13 cellular contexts compared by ENCODE assay signal in the genomic region with DNA sequence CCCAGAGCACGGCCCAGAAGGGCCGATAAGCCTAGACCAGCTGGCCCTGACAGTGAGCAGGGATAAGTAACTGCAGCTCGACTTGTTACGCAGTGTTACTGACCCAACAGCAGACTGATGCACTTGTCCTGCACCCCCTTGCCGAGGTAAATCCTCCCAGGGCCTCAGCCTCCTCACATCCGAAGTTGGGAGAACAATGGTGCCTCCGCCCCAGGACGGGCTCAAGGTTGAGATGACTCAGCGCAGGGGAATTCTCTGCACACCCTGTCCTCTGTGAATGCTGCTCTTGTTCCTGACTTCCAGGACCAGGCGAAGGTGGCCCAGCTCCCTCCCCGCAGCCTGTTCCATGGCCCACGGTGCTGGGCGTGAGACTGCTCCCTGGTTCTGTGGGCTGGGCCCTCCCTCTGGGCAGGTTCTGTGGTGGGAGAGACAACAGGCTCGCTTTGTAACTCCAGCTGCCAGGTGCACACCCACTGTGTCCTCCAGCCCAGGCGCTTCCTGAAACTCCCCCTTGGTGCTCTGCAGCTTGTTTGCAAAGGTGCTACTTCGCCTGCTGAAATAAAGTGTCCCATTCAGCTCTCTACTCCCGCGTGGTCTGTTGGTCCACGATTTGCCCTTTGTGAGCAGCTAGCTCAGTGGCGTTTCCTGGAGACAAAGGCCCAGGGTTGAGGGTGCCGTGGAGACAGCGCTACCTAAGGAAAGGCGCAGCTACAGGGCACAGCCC. TPM values are rescaled to one million over a fixed set of nuclear protein-coding genes. Genes with fewer than 3 reads are reported as not detected.
A peak's percentile ranks its signal among the peaks of the same experiment; 100 is the strongest.
DNase-seq lines count a peak whose midpoint lies in the region; ATAC-seq and TF ChIP-seq lines count a peak whose summit lies in the region.
"Had no signal": no experiment of that assay in that cellular context is flagged by ENCODE, and none has a peak within 500 bp of the region (broad histone marks: within the 10 kb centered on the region; RNA-seq: fewer than 3 reads in every experiment).

No MANE protein-coding gene starts in this region.

- peak overlapping the region; percentile 28; the same call in 1 of the 2 replicates for H2AFZ ChIP-seq in PC-3 (ENCODE audit: low read length)

- peak overlapping the region; percentile 79 for H3K9ac ChIP-seq in PC-3 (ENCODE audit: low read length)

- H3K9me2 ChIP-seq in PC-3 (replicated peaks; ENCODE audit: low read length) = no peaks in the 10 kb centered on the region

- 48 to 70% (median 54%) methylated on average over 14 to 23 of the region's 23 CpGs for WGBS in stomach, 5 donors
- WGBS in esophagus squamous epithelium, 2 donors = 53 to 74% methylated on average over 5 to 14 of the region's 23 CpGs

- H3K4me3 ChIP-seq in PC-3 (ENCODE audit: low read length) (peak overlapping the region; percentile 45; the same call in 1 of the 2 replicates), stomach (no peak overlapping the region), esophagus squamous epithelium (peak overlapping the region in 1 of 4 donors; percentile 10)

- H3K4me2 ChIP-seq in PC-3 (ENCODE audit: low read length) = peak overlapping the region; percentile 76

- no peaks in the 10 kb centered on the region for H3F3A ChIP-seq in PC-3 (ENCODE audit: low read length, unreplicated experiment)

- H3K9me3 ChIP-seq in PC-3 (ENCODE audit: low read length) (no peaks in the 10 kb centered on the region), stomach (peaks cover 3 to 6% (median 5%) of the 10 kb centered on the region in 4 donors), esophagus squamous epithelium (peaks cover 0 to 15% (median 5%) of the 10 kb centered on the region in 3 donors)

- POLR2A ChIA-PET in PC-3 (lab: Charles Lee; ENCODE audit: unreplicated experiment) = interaction anchor here (0.6 to 0.8 kb wide), 4 partner anchors 10 to 56 kb away, joined by 3 to 5 read pairs (median 4); no protein-coding TSS in a partner anchor

- BruUV-seq in PC-3 (replicated peaks; lab: Mats Ljungman, UMichigan) = TSS peak; percentile 61

- H3K4me1 ChIP-seq in PC-3 (ENCODE audit: insufficient read depth, low read length) (peaks cover 20% of the 10 kb centered on the region), foreskin keratinocyte (no peaks in the 10 kb centered on the region), stomach (peaks cover 6 to 15% (median 12%) of the 10 kb centered on the region in 4 donors), esophagus squamous epithelium (peaks cover 0 to 19% (median 9%) of the 10 kb centered on the region in 3 donors)

- intact Hi-C loops in PC-3 (cut with micrococcal nuclease) = loop anchor here (2.0 to 10.0 kb wide), 2 partner anchors 48 to 156 kb away; a partner anchor contains a TSS
- intact Hi-C loops in stomach (cut with DNase I; ENCODE audit: low total_unique reads) = loop anchor here (10.0 kb wide), 1 partner anchor 236 kb away; no protein-coding TSS in a partner anchor
- intact Hi-C loops in esophagus squamous epithelium (cut with DNase I) = loop anchor here (10.0 kb wide), 1 partner anchor 236 kb away; no protein-coding TSS in a partner anchor

- H4K20me1 ChIP-seq in PC-3 (ENCODE audit: low read length) = no peaks in the 10 kb centered on the region

- no peak for TF ChIP-seq EP300 in stomach (IDR thresholded peaks at IDR 0.05)

- ATAC-seq in PC-3 = peak; percentile 94
- ATAC-seq in foreskin keratinocyte = peak; percentile 82

- H3K27ac ChIP-seq in PC-3 (ENCODE audit: low read length) (peak overlapping the region; percentile 98), foreskin keratinocyte (peak overlapping the region; percentile 12), stomach (peak overlapping the region in 3 of 5 donors; percentile 60 to 70 (median 68)), esophagus squamous epithelium (peak overlapping the region in 1 of 4 donors; percentile 29)

- H3K27me3 ChIP-seq in PC-3 (ENCODE audit: low read length) (no peaks in the 10 kb centered on the region), foreskin keratinocyte (peaks cover 13% of the 10 kb centered on the region), stomach (peaks cover 0 to 52% (median 4%) of the 10 kb centered on the region in 3 donors), esophagus squamous epithelium (peaks cover 0 to 76% (median 5%) of the 10 kb centered on the region in 4 donors)

- H3K79me2 ChIP-seq in PC-3 (ENCODE audit: low read length) = no peaks in the 10 kb centered on the region

- TF ChIP-seq CTCF in PC-3 (conservative IDR thresholded peaks at IDR 0.05; ENCODE audit: low read depth, low read length) (no peak), foreskin keratinocyte (conservative IDR thresholded peaks at IDR 0.05) (no peak), stomach (IDR thresholded peaks at IDR 0.05) (no peak), esophagus squamous epithelium (IDR thresholded peaks at IDR 0.05) (no peak)

- H3K36me3 ChIP-seq in PC-3 (ENCODE audit: low read depth, low read length) (no peaks in the 10 kb centered on the region), stomach (no peaks in the 10 kb centered on the region), esophagus squamous epithelium (no peaks in the 10 kb centered on the region)

- DNase-seq in NCI-H2081 (lab: John Stamatoyannopoulos, UW) (peak; percentile 65 to 86), NCI-H2081 treated with DMSO at 0.1 percent for 48 hours (lab: John Stamatoyannopoulos, UW) (no peak), PC-3 (peak; percentile 95), foreskin keratinocyte (peak; percentile 76), stomach (peak; percentile 56), esophagus squamous epithelium (lab: John Stamatoyannopoulos, UW) (no peak), NAMALWA (ENCODE audit: low spot score) (no peak), HUDEP-2 (lab: John Stamatoyannopoulos, UW; ENCODE audit: unreplicated experiment in 76 of 76) (no peak)
- DNase-seq: activated CD4-positive, CD25-positive, alpha-beta regulatory T cell treated with anti-CD3 and anti-CD28 coated beads, Interleukin-2, amount 50 U/mL, for 72 hours; activated T-cell treated with anti-CD3 and anti-CD28 coated beads, Interleukin-2, amount 50 U/mL, for 48 hours had no signal

- CTCF ChIA-PET in PC-3 (lab: Charles Lee) = interaction anchor here (1.6 to 2.4 kb wide), 2 partner anchors 13 to 227 kb away, joined by 4 to 17 read pairs; no protein-coding TSS in a partner anchor

- TF ChIP-seq POLR2A in stomach (IDR thresholded peaks at IDR 0.05) = no peak
- TF ChIP-seq POLR2A in esophagus squamous epithelium (IDR thresholded peaks at IDR 0.05) = no peak

RNA-seq across cellular contexts. Expression of a gene that starts 40.1 kb away (rescaled TPM):
- not detected in 2 replicates for total RNA-seq in PC-3 (2014; rRNA removed)
- not detected in 2 replicates for total RNA-seq in foreskin keratinocyte
- polyA plus RNA-seq in foreskin keratinocyte = not detected in 2 replicates
- 1 to 10 TPM in 1 of 5 donors, under 1 TPM in 2, not detected in 2; 0.43 to 5.5 (median 0.89) TPM for total RNA-seq in stomach
- polyA plus RNA-seq in stomach = under 1 TPM in 2 of 3 donors, not detected in 1; 0.13 to 0.19 TPM
- not detected for total RNA-seq in esophagus squamous epithelium
- total RNA-seq: epithelial cell of proximal tubule, H4 had no signal
- polyA plus RNA-seq: IgD-negative memory B cell had no signal

RNA-seq across cellular contexts. Expression of a gene that starts 49.4 kb away (rescaled TPM):
- total RNA-seq in PC-3 (2014; rRNA removed) = 48.2 and 58.3 TPM in 2 replicates
- 3.7 and 4.3 TPM in 2 replicates for total RNA-seq in foreskin keratinocyte
- 2.4 and 2.6 TPM in 2 replicates for polyA plus RNA-seq in foreskin keratinocyte
- total RNA-seq in stomach = 100 to 1,000 TPM in 3 of 5 donors, 10 to 100 TPM in 2; 23.9 to 346 (median 126) TPM
- 10 to 100 TPM in 2 of 3 donors, 1 to 10 TPM in 1; 4.7 to 12.4 (median 10.3) TPM for polyA plus RNA-seq in stomach
- 10 to 100 TPM in 1 of 4 donors, 1 to 10 TPM in 3; 4.5 to 13.4 (median 6.6) TPM for total RNA-seq in esophagus squamous epithelium

Comparison
In these comparisons a context has a peak if more than half of its experiments do, and no peak if none do; other contexts are left out.
1. DNase-seq: peak in NCI-H2081 (2 of 2), PC-3 (single experiment), foreskin keratinocyte (2 of 2) and stomach (single experiment); none in NCI-H2081 treated with DMSO at 0.1 percent for 48 hours (single experiment), esophagus squamous epithelium (single experiment), NAMALWA (single experiment) and HUDEP-2 (0 of 76).